Comparison of ENCODE assay signal across 9 cellular contexts in genomic region chr4:158778065-158778711, GRCh38. TPM values are rescaled to one million over a fixed set of nuclear protein-coding genes. Genes with fewer than 3 reads are reported as not detected.
DNase-seq lines count a peak whose midpoint lies in the region; ATAC-seq and TF ChIP-seq lines count a peak whose summit lies in the region.
"Had no signal": no experiment of that assay in that cellular context is flagged by ENCODE, and none has a peak within 500 bp of the region (broad histone marks: within the 10 kb centered on the region; RNA-seq: fewer than 3 reads in every experiment).

No MANE protein-coding gene starts in this region.

- H3K36me3 ChIP-seq in left ventricle myocardium inferior (no peaks in the 10 kb centered on the region), heart left ventricle (no peaks in the 10 kb centered on the region), neural progenitor cell (no peaks in the 10 kb centered on the region), ovary (no peaks in the 10 kb centered on the region)

- H3K9me3 Mint-ChIP-seq in activated naive CD8-positive, alpha-beta T cell treated with anti-CD3 and anti-CD28 coated beads, Interleukin-2, amount 10 ng/mL, durations not matched to agents 7 days and 5 days = no peaks in the 10 kb centered on the region
- H3K9me3 Mint-ChIP-seq in neural progenitor cell = no peaks in the 10 kb centered on the region

- no peaks in the 10 kb centered on the region for H3K27me3 ChIP-seq in left ventricle myocardium inferior (ENCODE audit: low read depth)
- H3K27me3 ChIP-seq in heart left ventricle = no peaks in the 10 kb centered on the region
- no peaks in the 10 kb centered on the region for H3K27me3 ChIP-seq in neural progenitor cell
- no peaks in the 10 kb centered on the region for H3K27me3 ChIP-seq in ovary

- peaks cover 3% of the 10 kb centered on the region for H3K36me3 Mint-ChIP-seq in activated naive CD8-positive, alpha-beta T cell treated with anti-CD3 and anti-CD28 coated beads, Interleukin-2, amount 10 ng/mL, durations not matched to agents 7 days and 5 days
- H3K36me3 Mint-ChIP-seq in neural progenitor cell = no peaks in the 10 kb centered on the region

- H3K27ac Mint-ChIP-seq in activated naive CD8-positive, alpha-beta T cell treated with anti-CD3 and anti-CD28 coated beads, Interleukin-2, amount 10 ng/mL, durations not matched to agents 7 days and 5 days = peak overlapping the region; percentile 70
- H3K27ac Mint-ChIP-seq in neural progenitor cell = no peak overlapping the region

- TF ChIP-seq POLR2A in heart left ventricle (IDR thresholded peaks at IDR 0.05) (no peak), ovary (IDR thresholded peaks at IDR 0.05) (no peak)

- no peak for TF ChIP-seq EP300 in ovary (IDR thresholded peaks at IDR 0.05)

- H4K20me1 ChIP-seq in neural progenitor cell (ENCODE audit: low read depth) = no peaks in the 10 kb centered on the region

- peak overlapping the region; percentile 63 for H3K4me3 Mint-ChIP-seq in activated naive CD8-positive, alpha-beta T cell treated with anti-CD3 and anti-CD28 coated beads, Interleukin-2, amount 10 ng/mL, durations not matched to agents 7 days and 5 days
- no peak overlapping the region for H3K4me3 Mint-ChIP-seq in neural progenitor cell

- no peak for TF ChIP-seq CTCF in left ventricle myocardium inferior (IDR thresholded peaks at IDR 0.05; ENCODE audit: borderline replicate concordance)
- TF ChIP-seq CTCF in heart left ventricle (IDR thresholded peaks at IDR 0.05) = no peak
- TF ChIP-seq CTCF in neural progenitor cell (IDR thresholded peaks at IDR 0.05) = no peak
- TF ChIP-seq CTCF in ovary (IDR thresholded peaks at IDR 0.05) = no peak

- peaks cover 12% of the 10 kb centered on the region for H3F3A ChIP-seq in neural progenitor cell (ENCODE audit: low read depth)

- H3K9ac ChIP-seq in neural progenitor cell = no peak overlapping the region

- no peaks in the 10 kb centered on the region for H3K79me2 ChIP-seq in neural progenitor cell (ENCODE audit: low read depth)

- H3K27ac ChIP-seq in left ventricle myocardium inferior (replicated peaks) (peak overlapping the region; percentile 81), heart left ventricle (peak overlapping the region in 2 of 12 donors; percentile 13 to 29), neural progenitor cell (no peak overlapping the region), ovary (no peak overlapping the region)

- DNase-seq in left ventricle myocardium inferior (no peak), heart left ventricle (no peak), neural progenitor cell (ENCODE audit: low spot score) (no peak), NCI-H446 treated with DMSO at 0.1 percent for 48 hours (lab: John Stamatoyannopoulos, UW) (no peak), ovary (no peak)
- no peak for DNase-seq in activated naive CD8-positive, alpha-beta T cell treated with anti-CD3 and anti-CD28 coated beads, Interleukin-2, amount 10 ng/mL, durations not matched to agents 7 days and 5 days
- DNase-seq in activated CD8-positive, alpha-beta memory T cell treated with anti-CD3 and anti-CD28 coated beads, Interleukin-2, amount 50 U/mL, for 48 hours = no peak
- DNase-seq: DND-41 had no signal

- no peaks in the 10 kb centered on the region for H3K27me3 Mint-ChIP-seq in activated naive CD8-positive, alpha-beta T cell treated with anti-CD3 and anti-CD28 coated beads, Interleukin-2, amount 10 ng/mL, durations not matched to agents 7 days and 5 days
- no peaks in the 10 kb centered on the region for H3K27me3 Mint-ChIP-seq in neural progenitor cell (ENCODE audit: insufficient read depth, low read depth)

- H3K4me2 ChIP-seq in neural progenitor cell = no peak overlapping the region

- no peak overlapping the region for H2AFZ ChIP-seq in neural progenitor cell (replicated peaks)

- no peak for ATAC-seq in heart left ventricle
- peak; percentile 100 for ATAC-seq in HG03159 (IDR thresholded peaks at IDR 0.05; ENCODE audit: unreplicated experiment)
- ATAC-seq in activated naive CD8-positive, alpha-beta T cell treated with anti-CD3 and anti-CD28 coated beads, Interleukin-2, amount 10 ng/mL, durations not matched to agents 7 days and 5 days (ENCODE audit: low read depth) = peak; percentile 89

- POLR2A ChIA-PET in activated naive CD8-positive, alpha-beta T cell treated with anti-CD3 and anti-CD28 coated beads, Interleukin-2, amount 10 ng/mL, durations not matched to agents 7 days and 5 days (lab: Charles Lee) = no interaction called here

- H3K4me1 ChIP-seq in left ventricle myocardium inferior = peaks cover 90% of the 10 kb centered on the region
- H3K4me1 ChIP-seq in heart left ventricle = peaks cover 6 to 83% (median 68%) of the 10 kb centered on the region in 12 donors
- peaks cover 22% of the 10 kb centered on the region for H3K4me1 ChIP-seq in neural progenitor cell
- peaks cover 3% of the 10 kb centered on the region for H3K4me1 ChIP-seq in ovary (ENCODE audit: insufficient read depth)

- WGBS in heart left ventricle, 4 donors = 47 to 59% (median 50%) methylated on average over 2 of the region's 2 CpGs
- 80 to 90% (median 82%) methylated on average over 2 of the region's 2 CpGs for WGBS in ovary, 3 donors

- H3K9me3 ChIP-seq in left ventricle myocardium inferior (replicated peaks) (no peaks in the 10 kb centered on the region), heart left ventricle (no peaks in the 10 kb centered on the region), neural progenitor cell (ENCODE audit: low read depth) (no peaks in the 10 kb centered on the region), ovary (no peaks in the 10 kb centered on the region)

- H3K4me3 ChIP-seq in left ventricle myocardium inferior = no peak overlapping the region
- no peak overlapping the region for H3K4me3 ChIP-seq in heart left ventricle
- H3K4me3 ChIP-seq in neural progenitor cell = no peak overlapping the region
- no peak overlapping the region for H3K4me3 ChIP-seq in ovary

- intact Hi-C loops in left ventricle myocardium inferior (cut with micrococcal nuclease) (no loop called here), heart left ventricle (cut with DNase I) (loop anchor here in 2 of 10 donors (10.0 kb wide), 1 partner anchor 47 kb away; no protein-coding TSS in a partner anchor), ovary (cut with DNase I) (no loop called here)

- peaks cover 33% of the 10 kb centered on the region for H3K4me1 Mint-ChIP-seq in activated naive CD8-positive, alpha-beta T cell treated with anti-CD3 and anti-CD28 coated beads, Interleukin-2, amount 10 ng/mL, durations not matched to agents 7 days and 5 days
- H3K4me1 Mint-ChIP-seq in neural progenitor cell = peaks cover 53% of the 10 kb centered on the region

RNA-seq across cellular contexts. Expression of gene FNIP2, which starts 9.4 kb away (rescaled TPM):
- total RNA-seq in left ventricle myocardium inferior (44.0 TPM), heart left ventricle (10 to 100 TPM; 32.4 to 87.4 (median 44.7) TPM), neural progenitor cell (ENCODE audit: low replicate concordance) (9.9 and 10.5 TPM in 2 replicates), ovary (10 to 100 TPM; 10.8 to 34.1 (median 20.9) TPM)
- polyA plus RNA-seq in heart left ventricle (10 to 100 TPM; 14.5 to 36.8 TPM), ovary (10 to 100 TPM in 1 of 2 donors, 1 to 10 TPM in 1; 6.1 to 18.3 TPM)
- total RNA-seq in activated naive CD8-positive, alpha-beta T cell treated with anti-CD3 and anti-CD28 coated beads, Interleukin-2, amount 10 ng/mL, durations not matched to agents 7 days and 5 days = 10 to 100 TPM; 15.3 to 15.7 TPM

RNA-seq across cellular contexts. Expression of gene PPID, which starts 55.0 kb away (rescaled TPM):
- total RNA-seq in left ventricle myocardium inferior = 39.2 TPM
- total RNA-seq in heart left ventricle = 10 to 100 TPM; 24.1 to 43.4 (median 30.7) TPM
- 10 to 100 TPM; 37.0 to 55.3 TPM for polyA plus RNA-seq in heart left ventricle
- total RNA-seq in activated naive CD8-positive, alpha-beta T cell treated with anti-CD3 and anti-CD28 coated beads, Interleukin-2, amount 10 ng/mL, durations not matched to agents 7 days and 5 days = 10 to 100 TPM; 31.5 to 34.5 TPM
- total RNA-seq in neural progenitor cell (ENCODE audit: low replicate concordance) = 54.0 and 106 TPM in 2 replicates
- total RNA-seq in ovary = 10 to 100 TPM; 10.9 to 18.2 (median 14.5) TPM
- polyA plus RNA-seq in ovary = 10 to 100 TPM; 14.8 to 54.8 TPM

Comparison
In these comparisons a context has a peak if more than half of its experiments do, and no peak if none do; other contexts are left out.
1. ATAC-seq: peak in HG03159 (single experiment) and activated naive CD8-positive, alpha-beta T cell treated with anti-CD3 and anti-CD28 coated beads, Interleukin-2, amount 10 ng/mL, durations not matched to agents 7 days and 5 days (single experiment); none in heart left ventricle (0 of 4).